ENCODE assay signal across 8 cellular contexts in the genomic region with DNA sequence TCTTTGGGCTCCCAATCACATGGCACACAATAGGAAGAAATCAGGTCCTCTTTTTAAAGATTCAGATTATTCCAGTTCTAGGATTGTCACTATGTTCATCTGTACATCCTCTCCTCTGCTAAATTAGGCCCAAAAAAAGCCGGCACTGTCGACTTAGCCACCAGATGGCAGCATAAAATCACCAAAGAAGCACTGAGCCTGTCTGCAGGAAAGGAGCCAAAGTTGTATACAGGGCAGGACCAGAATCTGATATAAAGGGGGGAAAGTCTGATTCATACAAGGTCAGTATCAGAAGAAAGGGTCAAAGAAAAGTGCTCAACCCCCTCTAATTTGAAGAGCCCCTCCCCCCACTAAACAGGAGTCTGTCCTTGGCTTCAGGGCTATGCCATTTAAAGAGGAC. TPM values are rescaled to one million over a fixed set of nuclear protein-coding genes. Genes with fewer than 3 reads are reported as not detected.
DNase-seq lines count a peak whose midpoint lies in the region; TF ChIP-seq lines count a peak whose summit lies in the region.

No MANE protein-coding gene starts in this region.

- no peak overlapping the region for H3K4me3 ChIP-seq in GM23248
- H3K4me3 ChIP-seq in liver (ENCODE audit: low read depth in 1 of 3, low read length in 3 of 3) = no peak overlapping the region

- H3K9ac ChIP-seq in GM23248 (no peak overlapping the region), liver (ENCODE audit: low read depth in 1 of 2, low read length in 2 of 2) (no peak overlapping the region)

- peak; percentile 78 for TF ChIP-seq CTCF in liver (IDR thresholded peaks at IDR 0.05; ENCODE audit: low read depth, low read length, missing input control)

- in situ Hi-C loops in GM23248 (cut with MboI) = loop anchor here (10.0 to 25.0 kb wide), 2 partner anchors 159 to 482 kb away; no protein-coding TSS in a partner anchor

- no peaks in the 10 kb centered on the region for H3K79me2 ChIP-seq in GM23248 (ENCODE audit: insufficient read depth)

- H3K4me1 ChIP-seq in GM23248 (ENCODE audit: insufficient read depth) (no peaks in the 10 kb centered on the region), liver (ENCODE audit: control insufficient read depth in 4 of 4, insufficient read depth in 4 of 4, low read length in 3 of 4) (peaks cover 0 to 3% (median 0%) of the 10 kb centered on the region in 4 donors)

- WGBS in GM23248 (ENCODE audit: low coverage in 1 of 2, low lambda C conversion rate in 2 of 2, missing lambda C conversion rate in 2 of 2), 2 experiments = 0 to 4% methylated on average over 2 of the region's 2 CpGs
- WGBS in liver = 2% methylated on average over 2 of the region's 2 CpGs

- DNase-seq in Ammon's horn (ENCODE audit: low spot score) (peak; percentile 66), GM23248 (peak; percentile 75), NCI-H2171 treated with DMSO at 0.1 percent for 48 hours (lab: John Stamatoyannopoulos, UW) (peak; percentile 40), cerebellar cortex (ENCODE audit: low spot score) (peak; percentile 67), 8988T (no peak)
- DNase-seq in activated CD4-positive, CD25-positive, alpha-beta regulatory T cell treated with anti-CD3 and anti-CD28 coated beads, Interleukin-2, amount 50 U/mL, for 72 hours = peak; percentile 55
- DNase-seq in stimulated activated CD4-positive, alpha-beta T cell treated with anti-CD3 and anti-CD28 coated beads, TNF-alpha, amount 100 ng/mL, for 24 hours (ENCODE audit: low read depth in 3 of 3) = peak; percentile 25 to 35 (median 27)

- no peak overlapping the region for H3K27ac ChIP-seq in GM23248
- no peak overlapping the region for H3K27ac ChIP-seq in liver (ENCODE audit: low read depth in 1 of 2, low read length in 2 of 2)

- no peak overlapping the region for H2AFZ ChIP-seq in GM23248

- H3K27me3 ChIP-seq in GM23248 (replicated peaks; ENCODE audit: insufficient read depth) (no peaks in the 10 kb centered on the region), liver (ENCODE audit: control insufficient read depth in 4 of 4, insufficient read depth in 4 of 4, low read length in 3 of 4) (no peaks in the 10 kb centered on the region)

- no peak overlapping the region for H3K4me2 ChIP-seq in GM23248 (ENCODE audit: unreplicated experiment)

- no peaks in the 10 kb centered on the region for H3F3A ChIP-seq in GM23248 (ENCODE audit: insufficient read depth)

- H3K9me2 ChIP-seq in GM23248 (ENCODE audit: insufficient read depth) = no peaks in the 10 kb centered on the region

- H4K20me1 ChIP-seq in GM23248 (ENCODE audit: insufficient read depth) = no peaks in the 10 kb centered on the region

- peak; percentile 89 to 98 for TF ChIP-seq RAD21 in liver (IDR thresholded peaks at IDR 0.05)

- H3K9me3 ChIP-seq in GM23248 (ENCODE audit: low read depth) (no peaks in the 10 kb centered on the region), liver (ENCODE audit: control insufficient read depth in 4 of 4, low read length in 3 of 4) (no peaks in the 10 kb centered on the region)

- H3K36me3 ChIP-seq in GM23248 (ENCODE audit: low read depth) = no peaks in the 10 kb centered on the region
- H3K36me3 ChIP-seq in liver (ENCODE audit: control insufficient read depth in 4 of 4, insufficient read depth in 3 of 4, low read depth in 1 of 4, low read length in 3 of 4) = no peaks in the 10 kb centered on the region

TF ChIP-seq in liver, 16 proteins besides CTCF, POLR2A, EP300 and RAD21:
- no peak for TF ChIP-seq JUND (IDR thresholded peaks at IDR 0.05)
- no peak for TF ChIP-seq HNF4A (conservative IDR thresholded peaks at IDR 0.05)
- TF ChIP-seq RXRA (IDR thresholded peaks at IDR 0.05) = no peak
- TF ChIP-seq, protein P1, sequence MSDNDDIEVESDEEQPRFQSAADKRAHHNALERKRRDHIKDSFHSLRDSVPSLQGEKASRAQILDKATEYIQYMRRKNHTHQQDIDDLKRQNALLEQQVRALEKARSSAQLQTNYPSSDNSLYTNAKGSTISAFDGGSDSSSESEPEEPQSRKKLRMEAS (IDR thresholded peaks at IDR 0.05) = no peak
- TF ChIP-seq YY1 (IDR thresholded peaks at IDR 0.05) = no peak
- no peak for TF ChIP-seq HNF4G (IDR thresholded peaks at IDR 0.05)
- TF ChIP-seq FOXA1 (IDR thresholded peaks at IDR 0.05) = no peak
- TF ChIP-seq GABPA (IDR thresholded peaks at IDR 0.05 in 1 of 2, conservative IDR thresholded peaks at IDR 0.05 in 1 of 2) = no peak
- TF ChIP-seq, protein P2, sequence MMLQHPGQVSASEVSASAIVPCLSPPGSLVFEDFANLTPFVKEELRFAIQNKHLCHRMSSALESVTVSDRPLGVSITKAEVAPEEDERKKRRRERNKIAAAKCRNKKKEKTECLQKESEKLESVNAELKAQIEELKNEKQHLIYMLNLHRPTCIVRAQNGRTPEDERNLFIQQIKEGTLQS (IDR thresholded peaks at IDR 0.05) = no peak
- TF ChIP-seq NR2F2 (IDR thresholded peaks at IDR 0.05) = no peak
- TF ChIP-seq, protein P3, sequence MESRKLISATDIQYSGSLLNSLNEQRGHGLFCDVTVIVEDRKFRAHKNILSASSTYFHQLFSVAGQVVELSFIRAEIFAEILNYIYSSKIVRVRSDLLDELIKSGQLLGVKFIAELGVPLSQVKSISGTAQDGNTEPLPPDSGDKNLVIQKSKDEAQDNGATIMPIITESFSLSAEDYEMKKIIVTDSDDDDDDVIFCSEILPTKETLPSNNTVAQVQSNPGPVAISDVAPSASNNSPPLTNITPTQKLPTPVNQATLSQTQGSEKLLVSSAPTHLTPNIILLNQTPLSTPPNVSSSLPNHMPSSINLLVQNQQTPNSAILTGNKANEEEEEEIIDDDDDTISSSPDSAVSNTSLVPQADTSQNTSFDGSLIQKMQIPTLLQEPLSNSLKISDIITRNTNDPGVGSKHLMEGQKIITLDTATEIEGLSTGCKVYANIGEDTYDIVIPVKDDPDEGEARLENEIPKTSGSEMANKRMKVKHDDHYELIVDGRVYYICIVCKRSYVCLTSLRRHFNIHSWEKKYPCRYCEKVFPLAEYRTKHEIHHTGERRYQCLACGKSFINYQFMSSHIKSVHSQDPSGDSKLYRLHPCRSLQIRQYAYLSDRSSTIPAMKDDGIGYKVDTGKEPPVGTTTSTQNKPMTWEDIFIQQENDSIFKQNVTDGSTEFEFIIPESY (IDR thresholded peaks at IDR 0.05) = no peak
- no peak for TF ChIP-seq EGR1 (IDR thresholded peaks at IDR 0.05; ENCODE audit: low read depth in 2 of 2)
- TF ChIP-seq, protein P4, sequence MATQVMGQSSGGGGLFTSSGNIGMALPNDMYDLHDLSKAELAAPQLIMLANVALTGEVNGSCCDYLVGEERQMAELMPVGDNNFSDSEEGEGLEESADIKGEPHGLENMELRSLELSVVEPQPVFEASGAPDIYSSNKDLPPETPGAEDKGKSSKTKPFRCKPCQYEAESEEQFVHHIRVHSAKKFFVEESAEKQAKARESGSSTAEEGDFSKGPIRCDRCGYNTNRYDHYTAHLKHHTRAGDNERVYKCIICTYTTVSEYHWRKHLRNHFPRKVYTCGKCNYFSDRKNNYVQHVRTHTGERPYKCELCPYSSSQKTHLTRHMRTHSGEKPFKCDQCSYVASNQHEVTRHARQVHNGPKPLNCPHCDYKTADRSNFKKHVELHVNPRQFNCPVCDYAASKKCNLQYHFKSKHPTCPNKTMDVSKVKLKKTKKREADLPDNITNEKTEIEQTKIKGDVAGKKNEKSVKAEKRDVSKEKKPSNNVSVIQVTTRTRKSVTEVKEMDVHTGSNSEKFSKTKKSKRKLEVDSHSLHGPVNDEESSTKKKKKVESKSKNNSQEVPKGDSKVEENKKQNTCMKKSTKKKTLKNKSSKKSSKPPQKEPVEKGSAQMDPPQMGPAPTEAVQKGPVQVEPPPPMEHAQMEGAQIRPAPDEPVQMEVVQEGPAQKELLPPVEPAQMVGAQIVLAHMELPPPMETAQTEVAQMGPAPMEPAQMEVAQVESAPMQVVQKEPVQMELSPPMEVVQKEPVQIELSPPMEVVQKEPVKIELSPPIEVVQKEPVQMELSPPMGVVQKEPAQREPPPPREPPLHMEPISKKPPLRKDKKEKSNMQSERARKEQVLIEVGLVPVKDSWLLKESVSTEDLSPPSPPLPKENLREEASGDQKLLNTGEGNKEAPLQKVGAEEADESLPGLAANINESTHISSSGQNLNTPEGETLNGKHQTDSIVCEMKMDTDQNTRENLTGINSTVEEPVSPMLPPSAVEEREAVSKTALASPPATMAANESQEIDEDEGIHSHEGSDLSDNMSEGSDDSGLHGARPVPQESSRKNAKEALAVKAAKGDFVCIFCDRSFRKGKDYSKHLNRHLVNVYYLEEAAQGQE (IDR thresholded peaks at IDR 0.05) = no peak
TF ChIP-seq in liver: peak in this region for 0.

RNA-seq across cellular contexts. Expression of a gene that starts 3.0 kb away (rescaled TPM):
- not detected in 2 replicates for total RNA-seq in GM23248 (2014; rRNA removed; shearing (Covaris generic))
- polyA plus RNA-seq in GM23248 (2016; fragmentation: Nextera tagmentation; extraction: Ambion mirVana) (0.03 TPM in 1 of 2 replicates, not detected in the other), liver (10 to 100 TPM in 1 of 2 donors, not detected in 1; 65.0 TPM)
- total RNA-seq in liver = 100 to 1,000 TPM in 1 of 2 donors, under 1 TPM in 1; 0.93 to 225 TPM
